In the genomic region with DNA sequence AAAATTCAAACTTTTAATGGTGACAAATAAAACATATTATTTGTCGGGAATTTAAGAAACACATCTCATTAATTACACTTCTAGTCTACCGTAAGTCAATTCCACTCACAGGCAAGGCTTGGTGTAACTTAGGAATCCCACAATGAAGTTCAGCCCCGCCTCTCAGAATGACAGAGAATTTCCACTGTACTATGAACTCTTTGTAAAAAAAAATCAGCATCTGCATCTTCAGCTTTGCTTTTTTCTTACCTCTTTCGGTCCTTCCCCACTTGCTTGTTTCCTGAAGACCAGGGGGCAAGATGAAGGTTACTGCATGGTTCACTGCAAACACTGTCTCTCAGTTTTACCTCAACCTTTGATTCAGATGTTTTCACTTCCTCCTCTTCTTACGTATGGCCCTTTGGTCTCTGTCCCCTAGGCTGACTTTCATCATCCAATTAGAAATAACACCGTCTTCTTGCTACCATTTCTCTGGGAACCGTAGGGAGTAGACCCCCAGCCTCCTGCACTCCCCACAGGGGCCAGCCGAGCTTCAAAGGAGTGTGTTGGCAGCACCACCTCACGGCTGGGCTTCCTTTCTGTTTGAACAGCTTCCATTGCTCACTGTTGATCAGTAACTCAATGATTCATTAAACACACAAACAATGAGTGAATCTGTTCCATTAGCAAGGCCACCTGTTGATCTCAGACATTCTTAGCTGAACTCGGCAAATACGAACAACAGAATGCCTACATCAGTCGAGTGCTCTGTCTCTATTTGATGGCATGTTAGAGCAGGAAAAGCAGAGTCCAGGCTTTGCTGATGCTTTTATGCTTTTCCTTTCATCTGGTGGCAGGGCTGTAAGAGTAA, we compare ENCODE assay signal across 9 cellular contexts.
DNase-seq lines count a peak whose midpoint lies in the region; ATAC-seq and TF ChIP-seq lines count a peak whose summit lies in the region.
"Had no signal": no experiment of that assay in that cellular context is flagged by ENCODE, and none has a peak within 500 bp of the region (broad histone marks: within the 10 kb centered on the region; RNA-seq: fewer than 3 reads in every experiment).

No MANE protein-coding gene starts in this region.

- no peak overlapping the region for H3K4ac ChIP-seq in neuronal stem cell (ENCODE audit: low read length)

- peak; percentile 97 for ATAC-seq in GM21737 (IDR thresholded peaks at IDR 0.05; ENCODE audit: unreplicated experiment)

- H2BK15ac ChIP-seq in neuronal stem cell (ENCODE audit: low read length): no peak overlapping the region

- peak overlapping the region in 1 of 2 donors; percentile 8 for H3K4me3 ChIP-seq in neuronal stem cell (ENCODE audit: low read length in 2 of 2)
- H3K4me3 ChIP-seq: lung had no signal

- H3K4me1 ChIP-seq in neuronal stem cell (ENCODE audit: control insufficient read depth in 2 of 2, insufficient read depth in 1 of 2, low read depth in 1 of 2, low read length in 2 of 2): peaks cover 5 to 6% of the 10 kb centered on the region in 2 donors

- H3K4me3 Mint-ChIP-seq in activated naive CD8-positive, alpha-beta T cell treated with anti-CD3 and anti-CD28 coated beads for 36 hours: peak overlapping the region; percentile 29

- H4K8ac ChIP-seq in neuronal stem cell (ENCODE audit: low read depth, low read length): no peak overlapping the region

- WGBS in neuronal stem cell (ENCODE audit: extremely low coverage in 2 of 2, insufficient read length in 2 of 2, insufficient replicate concordance in 1 of 2), 2 donors: no CpG with 5 or more reads among the region's 12 CpGs

- H3K79me1 ChIP-seq in neuronal stem cell (ENCODE audit: low read depth, low read length): no peaks in the 10 kb centered on the region

- in situ Hi-C loops in GM13977 (cut with MboI; ENCODE audit: low pct_unique_long_range_greater_than_20kb, low sequenced_read_pairs, unreplicated experiment): no loop called here

- no peak overlapping the region for H3K14ac ChIP-seq in neuronal stem cell (ENCODE audit: low read length)

- no peak overlapping the region for H3K23ac ChIP-seq in neuronal stem cell (ENCODE audit: low read depth, low read length, poor library complexity)

- no peak overlapping the region for H3K4me2 ChIP-seq in neuronal stem cell (ENCODE audit: insufficient read depth, low read length, poor library complexity, severe bottlenecking)

- no peaks in the 10 kb centered on the region for H3K36me3 ChIP-seq in neuronal stem cell (replicated peaks in 1 of 2; ENCODE audit: control insufficient read depth in 2 of 2, insufficient read depth in 2 of 2, low read length in 2 of 2)

- H3K27ac Mint-ChIP-seq in activated naive CD8-positive, alpha-beta T cell treated with anti-CD3 and anti-CD28 coated beads for 36 hours: peak overlapping the region; percentile 92

- no peaks in the 10 kb centered on the region for H3K36me3 Mint-ChIP-seq in activated naive CD8-positive, alpha-beta T cell treated with anti-CD3 and anti-CD28 coated beads for 36 hours

- H2AK5ac ChIP-seq in neuronal stem cell (ENCODE audit: low read depth, low read length): no peak overlapping the region

- no peak overlapping the region for H2BK12ac ChIP-seq in neuronal stem cell (ENCODE audit: low read length)

- peak; percentile 16 for TF ChIP-seq CTCF in GM13977 (IDR thresholded peaks at IDR 0.05; ENCODE audit: extremely low read depth, insufficient read depth, missing control alignments)

- no peaks in the 10 kb centered on the region for H3K27me3 ChIP-seq in neuronal stem cell (ENCODE audit: control insufficient read depth in 3 of 3, insufficient read depth in 3 of 3, low read depth in 1 of 3, low read length in 3 of 3)

- H3K9ac ChIP-seq in neuronal stem cell (ENCODE audit: low read depth, low read length, poor library complexity): no peak overlapping the region

- H3K9me3 Mint-ChIP-seq in activated naive CD8-positive, alpha-beta T cell treated with anti-CD3 and anti-CD28 coated beads for 36 hours: no peaks in the 10 kb centered on the region

- peaks cover 2% of the 10 kb centered on the region for H3K4me1 Mint-ChIP-seq in activated naive CD8-positive, alpha-beta T cell treated with anti-CD3 and anti-CD28 coated beads for 36 hours

- H3K18ac ChIP-seq in neuronal stem cell (ENCODE audit: low read length): no peak overlapping the region

- H3K27me3 Mint-ChIP-seq in activated naive CD8-positive, alpha-beta T cell treated with anti-CD3 and anti-CD28 coated beads for 36 hours: peaks cover 5% of the 10 kb centered on the region

- H3K9me3 ChIP-seq in neuronal stem cell (replicated peaks in 1 of 2; ENCODE audit: control insufficient read depth in 2 of 2, insufficient read depth in 1 of 2, low read depth in 1 of 2, low read length in 2 of 2): peaks cover 0 to 2% of the 10 kb centered on the region in 2 donors

- peak overlapping the region; percentile 82 for H2AFZ ChIP-seq in neuronal stem cell (ENCODE audit: low read length)

- peak overlapping the region; percentile 33 for H3K27ac ChIP-seq in neuronal stem cell (replicated peaks; ENCODE audit: low read length)

- H2BK120ac ChIP-seq in neuronal stem cell (ENCODE audit: low read depth, low read length): no peak overlapping the region

- H4K91ac ChIP-seq in neuronal stem cell (ENCODE audit: low read depth, low read length, poor library complexity): no peak overlapping the region

- DNase-seq in GM13977 (ENCODE audit: low spot score) (peak; percentile 72), HuH-7.5 (ENCODE audit: low spot score) (peak; percentile 13), neuronal stem cell (ENCODE audit: low spot score) (peak; percentile 46), OCI-M2 (lab: John Stamatoyannopoulos, UW; ENCODE audit: unreplicated experiment) (no peak), superior temporal gyrus (ENCODE audit: extremely low spot score) (no peak), activated gamma-delta T cell (lab: John Stamatoyannopoulos, UW) (no peak)
- peak; percentile 4 for DNase-seq in activated naive CD8-positive, alpha-beta T cell treated with anti-CD3 and anti-CD28 coated beads for 36 hours

- no peak overlapping the region for H2BK5ac ChIP-seq in neuronal stem cell (ENCODE audit: low read length)

Comparison
In these comparisons a context has a peak if more than half of its experiments do, and no peak if none do; other contexts are left out.
1. DNase-seq: peak in GM13977 (single experiment), HuH-7.5 (single experiment), activated naive CD8-positive, alpha-beta T cell treated with anti-CD3 and anti-CD28 coated beads for 36 hours (single experiment) and neuronal stem cell (single experiment); none in OCI-M2 (single experiment), superior temporal gyrus (single experiment) and activated gamma-delta T cell (single experiment).